2 cellular contexts compared by ENCODE assay signal in the genomic region with DNA sequence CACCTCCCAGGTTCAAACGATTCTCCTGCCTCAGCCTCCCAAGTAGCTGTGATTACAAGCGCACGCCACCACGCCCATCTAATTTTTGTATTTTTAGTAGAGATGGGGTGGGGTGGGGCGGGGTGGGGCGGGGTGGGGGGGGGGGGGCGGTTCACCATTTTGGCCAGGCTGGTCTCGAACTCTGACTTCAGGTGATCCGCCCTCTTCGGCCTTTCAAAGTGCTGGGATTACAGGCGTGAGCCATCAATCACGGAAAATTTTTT.
TF ChIP-seq lines count a peak whose summit lies in the region.

No MANE protein-coding gene starts in this region.

TF ChIP-seq in H1, 55 proteins besides CTCF, POLR2A, EP300 and RAD21:
- TF ChIP-seq MAFK (IDR thresholded peaks at IDR 0.05; ENCODE audit: low read depth, low read length) (no peak), SAP30 (IDR thresholded peaks at IDR 0.05; ENCODE audit: insufficient read depth, insufficient replicate concordance, low read length) (no peak), ZNF274 (IDR thresholded peaks at IDR 0.05; ENCODE audit: borderline replicate concordance, extremely low read depth, low read length) (no peak), ASH2L (IDR thresholded peaks at IDR 0.05; ENCODE audit: low read length) (no peak), GTF2F1 (IDR thresholded peaks at IDR 0.05; ENCODE audit: borderline replicate concordance, low read depth, low read length) (no peak), HDAC2 (IDR thresholded peaks at IDR 0.05; ENCODE audit: borderline replicate concordance in 1 of 2, low read depth in 2 of 2, low read length in 2 of 2) (no peak), EZH2 (IDR thresholded peaks at IDR 0.05; ENCODE audit: low read depth, low read length, severe bottlenecking) (no peak), EGR1 (IDR thresholded peaks at IDR 0.05; ENCODE audit: borderline replicate concordance, low read depth, low read length) (no peak), SIN3A (conservative IDR thresholded peaks at IDR 0.05 in 1 of 2, IDR thresholded peaks at IDR 0.05 in 1 of 2; ENCODE audit: low read depth in 1 of 2, low read length in 2 of 2) (no peak), CEBPB (IDR thresholded peaks at IDR 0.05; ENCODE audit: low read depth, low read length) (no peak; the same call in 1 of the 2 replicates), HDAC6 (IDR thresholded peaks at IDR 0.05; ENCODE audit: low read depth, low read length) (no peak), RXRA (IDR thresholded peaks at IDR 0.05; ENCODE audit: insufficient read depth, low read depth, low read length) (no peak), TAF7 (optimal IDR thresholded peaks at IDR 0.05; ENCODE audit: borderline replicate concordance, low read depth, low read length) (no peak), JUND (IDR thresholded peaks at IDR 0.05; ENCODE audit: low read length) (no peak)
- TF ChIP-seq, protein P1, sequence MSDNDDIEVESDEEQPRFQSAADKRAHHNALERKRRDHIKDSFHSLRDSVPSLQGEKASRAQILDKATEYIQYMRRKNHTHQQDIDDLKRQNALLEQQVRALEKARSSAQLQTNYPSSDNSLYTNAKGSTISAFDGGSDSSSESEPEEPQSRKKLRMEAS (IDR thresholded peaks at IDR 0.05) = no peak
- TF ChIP-seq, protein P2, sequence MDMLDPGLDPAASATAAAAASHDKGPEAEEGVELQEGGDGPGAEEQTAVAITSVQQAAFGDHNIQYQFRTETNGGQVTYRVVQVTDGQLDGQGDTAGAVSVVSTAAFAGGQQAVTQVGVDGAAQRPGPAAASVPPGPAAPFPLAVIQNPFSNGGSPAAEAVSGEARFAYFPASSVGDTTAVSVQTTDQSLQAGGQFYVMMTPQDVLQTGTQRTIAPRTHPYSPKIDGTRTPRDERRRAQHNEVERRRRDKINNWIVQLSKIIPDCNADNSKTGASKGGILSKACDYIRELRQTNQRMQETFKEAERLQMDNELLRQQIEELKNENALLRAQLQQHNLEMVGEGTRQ (IDR thresholded peaks at IDR 0.05; ENCODE audit: low read length) = no peak

TF ChIP-seq in neural cell, 6 proteins besides CTCF, POLR2A, EP300 and RAD21:
- no peak for TF ChIP-seq TAF1 (IDR thresholded peaks at IDR 0.05; ENCODE audit: low read depth)
- no peak for TF ChIP-seq MXI1 (conservative IDR thresholded peaks at IDR 0.05; ENCODE audit: poor library complexity, severe bottlenecking)
- TF ChIP-seq POLR2AphosphoS5 (IDR thresholded peaks at IDR 0.05) = no peak
- TF ChIP-seq, protein P3, sequence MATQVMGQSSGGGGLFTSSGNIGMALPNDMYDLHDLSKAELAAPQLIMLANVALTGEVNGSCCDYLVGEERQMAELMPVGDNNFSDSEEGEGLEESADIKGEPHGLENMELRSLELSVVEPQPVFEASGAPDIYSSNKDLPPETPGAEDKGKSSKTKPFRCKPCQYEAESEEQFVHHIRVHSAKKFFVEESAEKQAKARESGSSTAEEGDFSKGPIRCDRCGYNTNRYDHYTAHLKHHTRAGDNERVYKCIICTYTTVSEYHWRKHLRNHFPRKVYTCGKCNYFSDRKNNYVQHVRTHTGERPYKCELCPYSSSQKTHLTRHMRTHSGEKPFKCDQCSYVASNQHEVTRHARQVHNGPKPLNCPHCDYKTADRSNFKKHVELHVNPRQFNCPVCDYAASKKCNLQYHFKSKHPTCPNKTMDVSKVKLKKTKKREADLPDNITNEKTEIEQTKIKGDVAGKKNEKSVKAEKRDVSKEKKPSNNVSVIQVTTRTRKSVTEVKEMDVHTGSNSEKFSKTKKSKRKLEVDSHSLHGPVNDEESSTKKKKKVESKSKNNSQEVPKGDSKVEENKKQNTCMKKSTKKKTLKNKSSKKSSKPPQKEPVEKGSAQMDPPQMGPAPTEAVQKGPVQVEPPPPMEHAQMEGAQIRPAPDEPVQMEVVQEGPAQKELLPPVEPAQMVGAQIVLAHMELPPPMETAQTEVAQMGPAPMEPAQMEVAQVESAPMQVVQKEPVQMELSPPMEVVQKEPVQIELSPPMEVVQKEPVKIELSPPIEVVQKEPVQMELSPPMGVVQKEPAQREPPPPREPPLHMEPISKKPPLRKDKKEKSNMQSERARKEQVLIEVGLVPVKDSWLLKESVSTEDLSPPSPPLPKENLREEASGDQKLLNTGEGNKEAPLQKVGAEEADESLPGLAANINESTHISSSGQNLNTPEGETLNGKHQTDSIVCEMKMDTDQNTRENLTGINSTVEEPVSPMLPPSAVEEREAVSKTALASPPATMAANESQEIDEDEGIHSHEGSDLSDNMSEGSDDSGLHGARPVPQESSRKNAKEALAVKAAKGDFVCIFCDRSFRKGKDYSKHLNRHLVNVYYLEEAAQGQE (IDR thresholded peaks at IDR 0.05; ENCODE audit: borderline replicate concordance) = no peak
- no peak for TF ChIP-seq EZH2 (IDR thresholded peaks at IDR 0.05; ENCODE audit: borderline replicate concordance, insufficient read depth, low read length, poor library complexity, severe bottlenecking)
- TF ChIP-seq SMC3 (conservative IDR thresholded peaks at IDR 0.05; ENCODE audit: poor library complexity) = no peak
TF ChIP-seq in neural cell: peak in this region for 0.
